Comparison of ENCODE assay signal across 8 cellular contexts in the genomic region with DNA sequence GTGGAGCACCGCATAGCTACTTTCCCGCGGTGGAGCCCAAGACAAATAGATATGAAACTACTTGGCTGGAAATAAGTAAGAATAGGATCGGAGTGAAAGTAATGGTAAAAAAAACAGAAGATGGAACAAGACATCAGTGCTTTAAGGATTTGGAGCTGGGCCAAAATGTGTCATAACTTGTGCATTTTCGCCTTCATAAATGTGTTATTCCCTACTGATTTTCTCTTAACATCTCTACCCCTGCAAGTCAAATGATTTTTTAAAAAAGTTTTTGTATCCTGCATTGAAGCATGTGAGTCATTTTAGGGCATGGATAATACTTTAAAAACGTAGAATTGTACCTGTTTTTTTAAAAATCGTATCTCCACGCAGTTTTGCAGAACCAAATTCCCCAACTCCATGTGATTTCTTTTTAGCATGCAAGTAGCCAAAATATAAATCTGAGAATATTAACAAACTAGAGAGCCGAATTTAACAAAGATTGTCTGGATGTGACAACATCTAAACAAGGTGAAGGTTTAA. TPM values are rescaled to one million over a fixed set of nuclear protein-coding genes. Genes with fewer than 3 reads are reported as not detected.
A peak's percentile ranks its signal among the peaks of the same experiment; 100 is the strongest.
DNase-seq lines count a peak whose midpoint lies in the region; ATAC-seq, FAIRE-seq and TF ChIP-seq lines count a peak whose summit lies in the region.

No MANE protein-coding gene starts in this region.

- in situ Hi-C loops in astrocyte of the cerebellum (cut with HindIII; ENCODE audit: low sequenced_read_pairs), result no loop called here
- in situ Hi-C loops in HepG2 (cut with HindIII; ENCODE audit: extremely low pct_ligation_motif_present, low pct_unique_long_range_greater_than_20kb), result no loop called here

- H3K9me3 ChIP-seq in HepG2 (ENCODE audit: low read length), result peaks cover 21% of the 10 kb centered on the region
- H3K9me3 ChIP-seq in tibial artery, result no peaks in the 10 kb centered on the region

- ATAC-seq in HepG2 (no peak), esophagus mucosa (no peak), HG03108 (IDR thresholded peaks at IDR 0.05; ENCODE audit: unreplicated experiment) (no peak)

- H3K4me3 ChIP-seq in AG04449 (ENCODE audit: low read depth, low read length) (peak overlapping the region; percentile 56), astrocyte of the cerebellum (ENCODE audit: low read depth, low read length) (peak overlapping the region; percentile 47), HepG2 (replicated peaks in 1 of 3; ENCODE audit: insufficient read depth in 1 of 3, low read depth in 2 of 3, low read length in 3 of 3) (peak overlapping the region; percentile 60 to 83 (median 78)), tibial artery (peak overlapping the region; percentile 71 to 98)

- no peaks in the 10 kb centered on the region for H4K20me1 ChIP-seq in HepG2 (ENCODE audit: insufficient read depth, low read length)

- TF ChIP-seq POLR2A in HepG2 (IDR thresholded peaks at IDR 0.05; ENCODE audit: insufficient read depth in 1 of 2, low read depth in 2 of 2, low read length in 2 of 2) (no peak), erythroblast (IDR thresholded peaks at IDR 0.05; ENCODE audit: low read length) (no peak)

- H3K4me1 ChIP-seq in HepG2 (ENCODE audit: insufficient read depth, low read length) (peaks cover 33% of the 10 kb centered on the region), tibial artery (peaks cover 0 to 19% (median 13%) of the 10 kb centered on the region in 4 donors)

- POLR2A ChIA-PET in AG04449 (lab: Yijun Ruan, JAX), result no interaction called here
- POLR2A ChIA-PET in HepG2 (lab: Yijun Ruan, JAX), result no interaction called here

- no peak overlapping the region for H3K27ac Mint-ChIP-seq in HFFc6

- peaks cover 9% of the 10 kb centered on the region; the same call in 1 of the 2 replicates for H3K36me3 Mint-ChIP-seq in HFFc6 (ENCODE audit: low read depth)

- peak overlapping the region; percentile 58 for H3K9ac ChIP-seq in HepG2 (ENCODE audit: insufficient read depth, low read depth, low read length)

- H3K9me3 Mint-ChIP-seq in HFFc6, result peaks cover 18% of the 10 kb centered on the region

- H3K4me2 ChIP-seq in HepG2 (ENCODE audit: low read depth, low read length), result peak overlapping the region; percentile 99

- TF ChIP-seq RAD21 in HepG2 (CRISPR knock-in tag; IDR thresholded peaks at IDR 0.05), result no peak

- no peak overlapping the region for H3K27ac ChIP-seq in HepG2 (ENCODE audit: extremely low read length, insufficient read depth, low read length)
- H3K27ac ChIP-seq in tibial artery, result peak overlapping the region; percentile 80 to 87

- CTCF ChIA-PET in AG04449 (lab: Yijun Ruan, JAX) (interaction anchor here (1.6 kb wide), 1 partner anchor 30 kb away, joined by 6 read pairs; no protein-coding TSS in a partner anchor), HepG2 (lab: Yijun Ruan, JAX; ENCODE audit: low intra/inter-chr PET ratio, low total read pairs) (interaction anchor here (1.4 to 1.5 kb wide), 2 partner anchors 116 to 185 kb away, joined by 5 read pairs; partner anchors contain the start of gene ASF1A)

- peaks cover 19% of the 10 kb centered on the region for H3K27me3 Mint-ChIP-seq in HFFc6 (ENCODE audit: insufficient read depth)

- DNase-seq in AG04449 (ENCODE audit: low read depth, low spot score) (no peak), HFFc6 (peak; percentile 2), astrocyte of the cerebellum (ENCODE audit: low read depth) (peak; percentile 28), HepG2 (ENCODE audit: low spot score) (no peak), tibial artery (peak in 1 of 2 donors; percentile 31), erythroblast (lab: John Stamatoyannopoulos, UW) (no peak)

- H3K4me3 Mint-ChIP-seq in HFFc6, result peak overlapping the region; percentile 90

- H3K79me2 ChIP-seq in HepG2 (ENCODE audit: insufficient read depth, low read length), result no peaks in the 10 kb centered on the region

- TF ChIP-seq CTCF in AG04449 (IDR thresholded peaks at IDR 0.05; ENCODE audit: insufficient read depth, low read length, missing control alignments) (no peak), HFFc6 (IDR thresholded peaks at IDR 0.05) (no peak), astrocyte of the cerebellum (IDR thresholded peaks at IDR 0.05; ENCODE audit: low read depth, low read length, missing control alignments) (no peak), HepG2 (CRISPR knock-in tag; IDR thresholded peaks at IDR 0.05) (no peak), tibial artery (IDR thresholded peaks at IDR 0.05) (no peak)

- no TSS peak for BruUV-seq in HepG2 (replicated peaks; lab: Mats Ljungman, UMichigan)

- intact Hi-C loops in HepG2 (cut with micrococcal nuclease; ENCODE audit: unreplicated experiment) (no loop called here), tibial artery (cut with DNase I; ENCODE audit: low total_unique reads) (no loop called here)

- TF ChIP-seq EP300 in HepG2 (IDR thresholded peaks at IDR 0.05; ENCODE audit: low read depth in 2 of 2, low read length in 2 of 2) (no peak), HepG2 (CRISPR knock-in tag; IDR thresholded peaks at IDR 0.05; ENCODE audit: borderline replicate concordance) (no peak)

- H3K36me3 ChIP-seq in HepG2 (replicated peaks in 1 of 2; ENCODE audit: control insufficient read depth in 1 of 2, insufficient read depth in 2 of 2, low read length in 2 of 2) (no peaks in the 10 kb centered on the region), tibial artery (no peaks in the 10 kb centered on the region)

- no peak for FAIRE-seq in HepG2 (lab: Jason Lieb, UNC)

- 8% methylated on average over 9 of the region's 9 CpGs for WGBS in HepG2 (ENCODE audit: low lambda C conversion rate)

- H3K27me3 ChIP-seq in HepG2 (ENCODE audit: control insufficient read depth in 1 of 2, insufficient read depth in 2 of 2, low read length in 2 of 2) (peaks cover 0 to 19% of the 10 kb centered on the region in 2 experiments; a peak in 4 of 5 replicates), tibial artery (no peaks in the 10 kb centered on the region)

- H3K4me1 Mint-ChIP-seq in HFFc6 (ENCODE audit: low read depth), result peaks cover 15% of the 10 kb centered on the region

- H2AFZ ChIP-seq in HepG2 (ENCODE audit: low read length), result no peak overlapping the region

TF ChIP-seq in HepG2, 621 proteins besides CTCF, POLR2A, EP300 and RAD21 (continues in another document):
- no peak for TF ChIP-seq ZNF143 (CRISPR knock-in tag; IDR thresholded peaks at IDR 0.05)
- no peak for TF ChIP-seq ZNF772 (CRISPR knock-in tag; IDR thresholded peaks at IDR 0.05)
- TF ChIP-seq ZNF749 (CRISPR knock-in tag; IDR thresholded peaks at IDR 0.05; ENCODE audit: borderline replicate concordance), result no peak
- TF ChIP-seq SCMH1 (CRISPR knock-in tag; IDR thresholded peaks at IDR 0.05; ENCODE audit: borderline replicate concordance), result no peak
- no peak; the same call in 1 of the 2 replicates for TF ChIP-seq TAF1 (CRISPR knock-in tag; IDR thresholded peaks at IDR 0.05)
- TF ChIP-seq, protein P1, sequence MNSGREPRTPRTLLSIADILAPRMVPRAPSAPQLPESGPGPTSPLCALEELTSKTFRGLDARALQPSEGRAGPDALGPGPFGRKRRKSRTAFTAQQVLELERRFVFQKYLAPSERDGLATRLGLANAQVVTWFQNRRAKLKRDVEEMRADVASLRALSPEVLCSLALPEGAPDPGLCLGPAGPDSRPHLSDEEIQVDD (CRISPR knock-in tag; IDR thresholded peaks at IDR 0.05; ENCODE audit: borderline replicate concordance), result no peak
- TF ChIP-seq MYPOP (CRISPR knock-in tag; IDR thresholded peaks at IDR 0.05), result 0 out of 2 replicates have a peak, but pooled peaks have one; percentile 8

RNA-seq across cellular contexts. Expression of gene FAM184A, which starts 0.9 kb away (rescaled TPM):
- total RNA-seq in HFFc6 (2021; fragmentation: NEBNext Ultra II Directional; extraction: Animal tissue kit (Norgen Biotek cat#: 25700)), result not detected
- total RNA-seq in HepG2 (2016; rRNA removed; fragmentation: Illumina TruSeq; extraction: Trizol) (16.0 and 18.0 TPM in 2 replicates), esophagus mucosa (0.76 TPM)
- 4.4 and 5.4 TPM in 2 replicates for total RNA-seq in HepG2 (2016; cell fraction: cytosol; rRNA removed; fragmentation: Illumina TruSeq; extraction: Trizol; ENCODE audit: low read depth)
- total RNA-seq in HepG2 (2016; cell fraction: insoluble cytoplasmic fraction; rRNA removed; fragmentation: Illumina TruSeq; extraction: Trizol), result 16.1 and 16.7 TPM in 2 replicates
- total RNA-seq in HepG2 (2016; cell fraction: membrane; rRNA removed; fragmentation: Illumina TruSeq; extraction: Trizol), result 7.8 and 11.8 TPM in 2 replicates
- total RNA-seq in HepG2 (2016; cell fraction: nucleus; rRNA removed; fragmentation: Illumina TruSeq; extraction: Trizol), result 29.6 and 31.1 TPM in 2 replicates
- polyA plus RNA-seq in HepG2 (2011; rRNA removed), result 6.5 and 7.0 TPM in 2 replicates
- 2.1 and 3.1 TPM in 2 replicates for polyA plus RNA-seq in HepG2 (2011; cell fraction: cytosol; rRNA removed)
- polyA plus RNA-seq in HepG2 (2011; cell fraction: nucleus; rRNA removed), result 4.9 and 7.2 TPM in 2 replicates
- polyA plus RNA-seq in HepG2 (2012), result 6.3 and 6.4 TPM in 2 replicates
- polyA plus RNA-seq in HepG2 (2016; cell fraction: cytosol; fragmentation: Illumina TruSeq; extraction: Trizol; ENCODE audit: low read depth), result 2.1 and 2.3 TPM in 2 replicates
- 14.2 and 15.0 TPM in 2 replicates for polyA plus RNA-seq in HepG2 (2016; cell fraction: insoluble cytoplasmic fraction; fragmentation: Illumina TruSeq; extraction: Trizol; ENCODE audit: low read depth)
- 4.0 and 5.0 TPM in 2 replicates for polyA plus RNA-seq in HepG2 (2016; cell fraction: membrane; fragmentation: Illumina TruSeq; extraction: Trizol; ENCODE audit: low read depth)
- 23.3 and 27.1 TPM in 2 replicates for polyA plus RNA-seq in HepG2 (2016; cell fraction: nucleus; fragmentation: Illumina TruSeq; extraction: Trizol; ENCODE audit: insufficient read depth, low read depth)
- polyA minus RNA-seq in HepG2 (2011; rRNA and poly(A)+ RNA removed; ENCODE audit: low replicate concordance), result 1.5 TPM in 1 of 2 replicates, not detected in the other
- 2.9 and 3.9 TPM in 2 replicates for polyA minus RNA-seq in HepG2 (2011; cell fraction: cytosol; rRNA and poly(A)+ RNA removed)
- polyA minus RNA-seq in HepG2 (2011; cell fraction: nucleus; rRNA and poly(A)+ RNA removed), result 17.5 and 24.4 TPM in 2 replicates

Comparison
In these comparisons a context has a peak if more than half of its experiments do, and no peak if none do; other contexts are left out.
1. DNase-seq: peak in HFFc6 (single experiment) and astrocyte of the cerebellum (single experiment); none in AG04449 (single experiment), HepG2 (single experiment) and erythroblast (0 of 2).
2. Peak in every context shown above with its lines, with median percentiles within 50 percentile points of each other: H3K4me3 ChIP-seq.